In genomic region chr13:107713314-107713713, GRCh38 we compare ENCODE assay signal across 21 cellular contexts.
DNase-seq lines count a peak whose midpoint lies in the region; ATAC-seq, FAIRE-seq and TF ChIP-seq lines count a peak whose summit lies in the region.
"Had no signal": no experiment of that assay in that cellular context is flagged by ENCODE, and none has a peak within 500 bp of the region (broad histone marks: within the 10 kb centered on the region; RNA-seq: fewer than 3 reads in every experiment).

No MANE protein-coding gene starts in this region.

- H3K4me1 ChIP-seq in SK-N-SH (ENCODE audit: control insufficient read depth in 1 of 2, insufficient read depth in 2 of 2, low read depth in 1 of 2, low read length in 1 of 2) (peaks cover 0 to 9% of the 10 kb centered on the region in 2 experiments; a peak in 2 of 4 replicates), sigmoid colon (no peaks in the 10 kb centered on the region)

- TF ChIP-seq POLR2A in H54 (IDR thresholded peaks at IDR 0.05; ENCODE audit: low read depth, low read length), result no peak
- TF ChIP-seq POLR2A in sigmoid colon (IDR thresholded peaks at IDR 0.05), result no peak

- no peaks in the 10 kb centered on the region for H3K9me3 ChIP-seq in SK-N-SH
- peaks cover 0 to 2% (median 0%) of the 10 kb centered on the region in 4 donors for H3K9me3 ChIP-seq in sigmoid colon
- H3K9me3 ChIP-seq: BE2C had no signal

- TF ChIP-seq EP300 in SK-N-SH (IDR thresholded peaks at IDR 0.05; ENCODE audit: borderline replicate concordance in 1 of 2, low read depth in 1 of 2, low read length in 1 of 2) (no peak), sigmoid colon (IDR thresholded peaks at IDR 0.05) (no peak)

- CTCF ChIA-PET in SK-N-SH (lab: Yijun Ruan, JAX), result interaction anchor here (1.4 kb wide), 1 partner anchor 28 kb away, joined by 6 read pairs; no protein-coding TSS in a partner anchor

- no peak for ATAC-seq in Right ventricle myocardium inferior
- ATAC-seq: T-helper 17 cell had no signal

- H4K20me1 ChIP-seq in SK-N-SH (ENCODE audit: insufficient read depth), result peaks cover 14% of the 10 kb centered on the region

- TF ChIP-seq CTCF in SK-N-SH (IDR thresholded peaks at IDR 0.05) (no peak), sigmoid colon (IDR thresholded peaks at IDR 0.05) (no peak)

- peak; percentile 92 for FAIRE-seq in H54 (lab: Jason Lieb, UNC)
- FAIRE-seq: HTR-8/SVneo had no signal

- no peak overlapping the region for H3K9ac ChIP-seq in SK-N-SH

- H3K4me3 ChIP-seq in SK-N-SH (ENCODE audit: low read depth in 2 of 2, low read length in 1 of 2) (no peak overlapping the region), sigmoid colon (no peak overlapping the region)

- H3K4me2 ChIP-seq in SK-N-SH, result no peak overlapping the region

- POLR2A ChIA-PET in SK-N-SH (lab: Yijun Ruan, JAX), result no interaction called here

- DNase-seq in DMS153 (lab: John Stamatoyannopoulos, UW) (peak; percentile 20), DMS153 treated with DMSO at 0.1 percent for 48 hours (lab: John Stamatoyannopoulos, UW; ENCODE audit: unreplicated experiment) (no peak), H54 (ENCODE audit: insufficient read length, low spot score) (no peak), SK-N-SH (no peak), glomerular visceral epithelial cell (ENCODE audit: extremely low spot score) (peak; percentile 4), head of caudate nucleus (no peak), Right ventricle myocardium inferior (ENCODE audit: missing footprints) (no peak), sigmoid colon (no peak)
- DNase-seq: BE2C; Calu3; CD4-positive, alpha-beta T cell; DMS79; HCEC 1CT; Kasumi-1; NCI-H1417 treated with DMSO at 0.1 percent for 48 hours; NCI-H510A; SIG-M5; T-helper 17 cell had no signal

- H3F3A ChIP-seq in SK-N-SH (replicated peaks; ENCODE audit: insufficient read depth), result no peaks in the 10 kb centered on the region

- intact Hi-C loops in head of caudate nucleus (cut with DNase I), result no loop called here
- intact Hi-C loops in Right ventricle myocardium inferior (cut with DNase I), result no loop called here
- intact Hi-C loops in sigmoid colon (cut with DNase I), result no loop called here

- no peaks in the 10 kb centered on the region for H3K9me2 ChIP-seq in SK-N-SH

- peak overlapping the region in 1 of 2 experiments; percentile 41; a peak in 2 of 4 replicates for H3K27ac ChIP-seq in SK-N-SH (ENCODE audit: low read depth in 2 of 2, low read length in 1 of 2)
- H3K27ac ChIP-seq in sigmoid colon, result no peak overlapping the region
- H3K27ac ChIP-seq: 22Rv1, HL-60 had no signal

- TF ChIP-seq RAD21 in SK-N-SH (IDR thresholded peaks at IDR 0.05; ENCODE audit: low read length), result no peak

- H3K79me2 ChIP-seq in SK-N-SH (ENCODE audit: insufficient read depth), result peaks cover 42% of the 10 kb centered on the region

- H3K36me3 ChIP-seq in SK-N-SH (replicated peaks in 1 of 2; ENCODE audit: control insufficient read depth in 1 of 2, insufficient read depth in 2 of 2, low read length in 1 of 2) (no peaks in the 10 kb centered on the region), sigmoid colon (no peaks in the 10 kb centered on the region)
- H3K36me3 ChIP-seq: BE2C had no signal

- no peak overlapping the region for H2AFZ ChIP-seq in SK-N-SH (ENCODE audit: low read depth)

- no peaks in the 10 kb centered on the region for H3K27me3 ChIP-seq in SK-N-SH (ENCODE audit: insufficient read depth)
- no peaks in the 10 kb centered on the region for H3K27me3 ChIP-seq in sigmoid colon
- H3K27me3 ChIP-seq: BE2C had no signal

TF ChIP-seq in SK-N-SH, 30 proteins besides CTCF, POLR2A, EP300 and RAD21:
- no peak for TF ChIP-seq ZBTB33 (IDR thresholded peaks at IDR 0.05; ENCODE audit: borderline replicate concordance, low read depth)
- TF ChIP-seq NFIC (IDR thresholded peaks at IDR 0.05; ENCODE audit: borderline replicate concordance), result 0 out of 2 replicates have a peak, but pooled peaks have one; percentile 15
- TF ChIP-seq GATA2 (CRISPR knock-in tag; IDR thresholded peaks at IDR 0.05), result peak; percentile 36; the same call in 1 of the 2 replicates
- no peak for TF ChIP-seq YY1 (IDR thresholded peaks at IDR 0.05; ENCODE audit: low read depth)
- no peak for TF ChIP-seq RFX5 (IDR thresholded peaks at IDR 0.05; ENCODE audit: low read length)
- TF ChIP-seq RCOR1 (IDR thresholded peaks at IDR 0.05; ENCODE audit: low read length), result no peak
- no peak for TF ChIP-seq USF1 (IDR thresholded peaks at IDR 0.05; ENCODE audit: borderline replicate concordance, low read depth)

Comparison
In these comparisons a context has a peak if more than half of its experiments do, and no peak if none do; other contexts are left out.
1. DNase-seq: peak in DMS153 (single experiment) and glomerular visceral epithelial cell (single experiment); none in DMS153 treated with DMSO at 0.1 percent for 48 hours (single experiment), H54 (single experiment), SK-N-SH (single experiment), head of caudate nucleus (0 of 42), Right ventricle myocardium inferior (single experiment) and sigmoid colon (single experiment).